ENCODE assay signal across 8 cellular contexts in the genomic region with DNA sequence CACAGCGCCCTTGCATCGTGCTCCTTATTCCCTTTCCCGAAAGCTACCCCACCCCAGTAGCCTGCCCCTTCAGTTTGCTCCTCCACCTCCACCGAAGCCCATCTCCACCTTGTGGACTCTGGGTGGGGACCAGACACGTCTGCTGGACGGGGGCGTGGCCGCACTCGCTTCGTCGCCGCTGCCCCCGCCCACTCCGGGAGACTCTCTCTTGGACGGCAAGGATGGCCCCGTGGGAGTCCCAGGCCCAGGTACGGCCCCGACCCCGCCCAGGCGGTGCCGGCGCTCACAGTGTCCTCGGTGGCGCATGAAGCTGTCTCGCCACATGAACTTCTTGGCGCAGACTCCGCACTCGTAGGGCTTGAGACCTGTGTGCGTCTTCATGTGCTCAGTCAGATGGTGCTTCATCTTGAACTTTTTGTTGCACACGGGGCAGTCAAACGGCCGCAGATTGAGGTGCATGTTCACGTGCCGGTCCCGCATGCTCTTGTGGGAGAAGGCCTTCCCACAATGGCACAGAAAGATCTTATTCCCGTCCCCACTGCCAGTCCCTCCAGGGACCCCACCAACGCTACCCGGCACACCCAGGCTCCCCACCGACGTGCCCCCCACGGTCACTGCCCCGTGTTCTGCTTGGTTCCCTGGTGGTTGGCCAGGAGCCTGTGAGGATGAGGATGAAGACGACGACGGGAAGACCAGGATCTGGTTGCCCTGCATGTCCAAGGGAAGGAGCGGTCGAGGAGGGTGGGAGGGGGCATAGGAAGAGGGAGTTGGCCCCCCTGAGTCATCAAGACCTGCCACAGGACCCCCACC. TPM values are rescaled to one million over a fixed set of nuclear protein-coding genes. Genes with fewer than 3 reads are reported as not detected.
A peak's percentile ranks its signal among the peaks of the same experiment; 100 is the strongest.
DNase-seq lines count a peak whose midpoint lies in the region; ATAC-seq, FAIRE-seq and TF ChIP-seq lines count a peak whose summit lies in the region.

No MANE protein-coding gene starts in this region.

- POLR2A ChIA-PET in OCI-LY7 (lab: Charles Lee) = no interaction called here

- no peaks in the 10 kb centered on the region for H3K27me3 Mint-ChIP-seq in naive B cell

- TF ChIP-seq POLR2A in H54 (IDR thresholded peaks at IDR 0.05; ENCODE audit: low read depth, low read length) = no peak

- peak overlapping the region; percentile 99 to 100 (median 100) for H3K27ac Mint-ChIP-seq in naive B cell

- peaks cover 46% of the 10 kb centered on the region for H3K36me3 ChIP-seq in OCI-LY7 (ENCODE audit: insufficient read depth, low read length)

- H3K27ac ChIP-seq in OCI-LY7 (ENCODE audit: low read depth, low read length, poor library complexity, severe bottlenecking) = peak overlapping the region; percentile 94

- ATAC-seq in naive B cell (ENCODE audit: low read depth in 2 of 2) (no peak), HG02870 (IDR thresholded peaks at IDR 0.05; ENCODE audit: unreplicated experiment) (no peak), GM18502 (IDR thresholded peaks at IDR 0.05; ENCODE audit: poor library complexity, unreplicated experiment) (no peak)

- CTCF ChIA-PET in OCI-LY7 (lab: Charles Lee; ENCODE audit: unreplicated experiment) = no interaction called here

- TF ChIP-seq CTCF in OCI-LY7 (conservative IDR thresholded peaks at IDR 0.05; ENCODE audit: low read length) = no peak

- H3K9me3 ChIP-seq in OCI-LY7 (ENCODE audit: low read length) = no peaks in the 10 kb centered on the region

- intact Hi-C loops in OCI-LY7 (cut with micrococcal nuclease; ENCODE audit: unreplicated experiment) = loop anchor here (1.0 to 5.0 kb wide), 3 partner anchors 16 to 97 kb away; partner anchors contain the start of gene PHF1

- FAIRE-seq in H54 (lab: Jason Lieb, UNC) = no peak

- H4K20me1 ChIP-seq in OCI-LY7 (ENCODE audit: insufficient read depth, low read length) = peaks cover 7% of the 10 kb centered on the region; the same call in 1 of the 2 replicates

- DNase-seq in OCI-LY7 (ENCODE audit: low spot score) (no peak), ecto neural progenitor cell (ENCODE audit: low spot score) (peak; percentile 70), naive B cell (no peak), NCI-H2081 treated with DMSO at 0.1 percent for 48 hours (lab: John Stamatoyannopoulos, UW) (no peak), H54 (ENCODE audit: insufficient read length, low spot score) (no peak)

- H3K4me3 Mint-ChIP-seq in naive B cell = peak overlapping the region; percentile 94 to 100 (median 99)

- peak overlapping the region; percentile 79 for H3K4me2 ChIP-seq in OCI-LY7 (ENCODE audit: low read length)

- peaks cover 52% of the 10 kb centered on the region for H3K79me2 ChIP-seq in OCI-LY7 (ENCODE audit: insufficient read depth, low read depth, low read length)

- peaks cover 50% of the 10 kb centered on the region for H3K4me1 ChIP-seq in OCI-LY7 (ENCODE audit: insufficient read depth, low read length, poor library complexity, severe bottlenecking)

- peaks cover 14 to 32% of the 10 kb centered on the region in 2 donors for H3K36me3 Mint-ChIP-seq in naive B cell

- BruUV-seq in OCI-LY7 (replicated peaks; lab: Mats Ljungman, UMichigan) = no TSS peak

- H3K4me3 ChIP-seq in GM08714 (ENCODE audit: low read length) (peak overlapping the region; percentile 84; the same call in 1 of the 2 replicates), OCI-LY7 (ENCODE audit: low read depth, low read length, poor library complexity, severe bottlenecking) (peak overlapping the region; percentile 84)

- no peaks in the 10 kb centered on the region for H3K9me3 Mint-ChIP-seq in naive B cell

- no peaks in the 10 kb centered on the region for H3K9me2 ChIP-seq in OCI-LY7 (ENCODE audit: insufficient read depth, low read length)

- H3K4me1 Mint-ChIP-seq in naive B cell = peaks cover 65 to 85% (median 83%) of the 10 kb centered on the region in 3 donors

- no peak overlapping the region; the same call in 1 of the 2 replicates for H2AFZ ChIP-seq in OCI-LY7 (ENCODE audit: low read length)

RNA-seq across cellular contexts. Expression of gene TAPBP, which starts 1.3 kb away (rescaled TPM):
- 73.6 and 106 TPM in 2 replicates for total RNA-seq in OCI-LY7 (2014; rRNA removed; shearing (Covaris generic))
- 148 and 150 TPM in 2 replicates for total RNA-seq in OCI-LY7 (2022)
- 100 to 1,000 TPM; 450 to 564 (median 508) TPM for polyA plus RNA-seq in naive B cell (ENCODE audit: low read depth in 6 of 6)

RNA-seq across cellular contexts. Expression of gene ZBTB22, which starts 2.4 kb away (rescaled TPM):
- 17.4 and 21.6 TPM in 2 replicates for total RNA-seq in OCI-LY7 (2014; rRNA removed; shearing (Covaris generic))
- total RNA-seq in OCI-LY7 (2022) = 14.1 and 18.5 TPM in 2 replicates
- 10 to 100 TPM; 19.2 to 29.9 (median 23.8) TPM for polyA plus RNA-seq in naive B cell (ENCODE audit: low read depth in 6 of 6)

RNA-seq across cellular contexts. Expression of gene DAXX, which starts 7.6 kb away (rescaled TPM):
- total RNA-seq in OCI-LY7 (2014; rRNA removed; shearing (Covaris generic)) = 77.5 and 79.2 TPM in 2 replicates
- total RNA-seq in OCI-LY7 (2022) = 93.3 and 97.8 TPM in 2 replicates
- 100 to 1,000 TPM in 3 of 6 donors, 10 to 100 TPM in 3; 61.4 to 140 (median 102) TPM for polyA plus RNA-seq in naive B cell (ENCODE audit: low read depth in 6 of 6)

RNA-seq across cellular contexts. Expression of gene RGL2, which starts 16.4 kb away (rescaled TPM):
- 27.2 and 27.3 TPM in 2 replicates for total RNA-seq in OCI-LY7 (2014; rRNA removed; shearing (Covaris generic))
- total RNA-seq in OCI-LY7 (2022) = 67.1 and 67.6 TPM in 2 replicates
- polyA plus RNA-seq in naive B cell (ENCODE audit: low read depth in 6 of 6) = 10 to 100 TPM; 15.5 to 39.0 (median 17.2) TPM

RNA-seq across cellular contexts. Expression of gene PFDN6, which starts 25.7 kb away (rescaled TPM):
- total RNA-seq in OCI-LY7 (2014; rRNA removed; shearing (Covaris generic)) = 72.5 and 112 TPM in 2 replicates
- 65.4 and 90.6 TPM in 2 replicates for total RNA-seq in OCI-LY7 (2022)
- polyA plus RNA-seq in naive B cell (ENCODE audit: low read depth in 6 of 6) = 10 to 100 TPM; 29.4 to 47.8 (median 41.3) TPM
